In genomic region chr1:85628791-85629531, GRCh38 we compare ENCODE assay signal across 9 cellular contexts. TPM values are rescaled to one million over a fixed set of nuclear protein-coding genes. Genes with fewer than 3 reads are reported as not detected.
DNase-seq lines count a peak whose midpoint lies in the region; ATAC-seq and TF ChIP-seq lines count a peak whose summit lies in the region.
"Had no signal": no experiment of that assay in that cellular context is flagged by ENCODE, and none has a peak within 500 bp of the region (broad histone marks: within the 10 kb centered on the region; RNA-seq: fewer than 3 reads in every experiment).

No MANE protein-coding gene starts in this region.

- H3K4me3 ChIP-seq in A673 (ENCODE audit: low read depth, low read length, poor library complexity, severe bottlenecking) (no peak overlapping the region), lower lobe of right lung (no peak overlapping the region)

- H3K4me1 ChIP-seq in A673 (ENCODE audit: insufficient read depth, low read length, poor library complexity, severe bottlenecking) (peaks cover 21% of the 10 kb centered on the region), lower lobe of right lung (peaks cover 14% of the 10 kb centered on the region)

- CTCF ChIA-PET in A673 (lab: Charles Lee), result interaction anchor here (0.8 to 1.2 kb wide), 2 partner anchors 23 to 48 kb away, joined by 3 read pairs; no protein-coding TSS in a partner anchor

- peak; percentile 81 to 87 for ATAC-seq in lower lobe of right lung
- no peak for ATAC-seq in HG03280 (IDR thresholded peaks at IDR 0.05; ENCODE audit: unreplicated experiment)
- ATAC-seq in activated naive CD8-positive, alpha-beta T cell treated with anti-CD3 and anti-CD28 coated beads, Interleukin-2, amount 50 U/mL, for 24 hours, result no peak

- H3K9me3 ChIP-seq in A673 (ENCODE audit: low read depth, low read length, poor library complexity, severe bottlenecking), result no peaks in the 10 kb centered on the region
- no peaks in the 10 kb centered on the region for H3K9me3 ChIP-seq in lower lobe of right lung

- no peaks in the 10 kb centered on the region for H3K36me3 ChIP-seq in A673 (ENCODE audit: insufficient read depth, low read length, poor library complexity, severe bottlenecking)
- no peaks in the 10 kb centered on the region for H3K36me3 ChIP-seq in lower lobe of right lung

- H3K27ac ChIP-seq in A673 (ENCODE audit: low read depth, low read length, poor library complexity, severe bottlenecking), result peak overlapping the region; percentile 87
- H3K27ac ChIP-seq in cingulate gyrus (ENCODE audit: low read depth, low read length), result peak overlapping the region; percentile 50
- H3K27ac ChIP-seq in lower lobe of right lung, result peak overlapping the region; percentile 72

- peaks cover 47% of the 10 kb centered on the region for H3K36me3 Mint-ChIP-seq in activated naive CD8-positive, alpha-beta T cell treated with anti-CD3 and anti-CD28 coated beads, Interleukin-2, amount 50 U/mL, for 24 hours (ENCODE audit: low read depth)

- H3K9me3 Mint-ChIP-seq in activated naive CD8-positive, alpha-beta T cell treated with anti-CD3 and anti-CD28 coated beads, Interleukin-2, amount 50 U/mL, for 24 hours, result peaks cover 21% of the 10 kb centered on the region

- peak; percentile 83 for DNase-seq in A673 (ENCODE audit: low spot score)
- peak; percentile 99 for DNase-seq in M059J (ENCODE audit: low read depth)
- DNase-seq in lower lobe of right lung, result peak; percentile 72
- DNase-seq in retina, result no peak
- DNase-seq in posterior cingulate gyrus, result no peak
- DNase-seq in activated naive CD8-positive, alpha-beta T cell treated with anti-CD3 and anti-CD28 coated beads, Interleukin-2, amount 50 U/mL, for 24 hours, result no peak
- DNase-seq: cerebellar nuclear complex had no signal

- H3K27ac Mint-ChIP-seq in activated naive CD8-positive, alpha-beta T cell treated with anti-CD3 and anti-CD28 coated beads, Interleukin-2, amount 50 U/mL, for 24 hours, result no peak overlapping the region

- intact Hi-C loops in A673 (cut with micrococcal nuclease; ENCODE audit: unreplicated experiment), result no loop called here
- intact Hi-C loops in lower lobe of right lung (cut with DNase I), result no loop called here
- intact Hi-C loops in posterior cingulate gyrus (cut with DNase I), result no loop called here

- H3K4me1 Mint-ChIP-seq in activated naive CD8-positive, alpha-beta T cell treated with anti-CD3 and anti-CD28 coated beads, Interleukin-2, amount 50 U/mL, for 24 hours, result no peaks in the 10 kb centered on the region

- H3K27me3 ChIP-seq in A673 (replicated peaks; ENCODE audit: insufficient read depth, low read depth, low read length, poor library complexity) (no peaks in the 10 kb centered on the region), lower lobe of right lung (ENCODE audit: low read depth) (no peaks in the 10 kb centered on the region)

- TF ChIP-seq CTCF in A673 (conservative IDR thresholded peaks at IDR 0.05; ENCODE audit: low read depth, low read length), result no peak
- TF ChIP-seq CTCF in lower lobe of right lung (IDR thresholded peaks at IDR 0.05), result no peak

- no TSS peak for BruUV-seq in A673 (replicated peaks; lab: Mats Ljungman, UMichigan)

- H3K27me3 Mint-ChIP-seq in activated naive CD8-positive, alpha-beta T cell treated with anti-CD3 and anti-CD28 coated beads, Interleukin-2, amount 50 U/mL, for 24 hours, result no peaks in the 10 kb centered on the region

- H3K4me3 Mint-ChIP-seq in activated naive CD8-positive, alpha-beta T cell treated with anti-CD3 and anti-CD28 coated beads, Interleukin-2, amount 50 U/mL, for 24 hours, result no peak overlapping the region

- POLR2A ChIA-PET in A673 (lab: Charles Lee; ENCODE audit: low non-redundant PET), result no interaction called here

RNA-seq across cellular contexts. Expression of gene CCN1, which starts 48.4 kb away (rescaled TPM):
- total RNA-seq in A673 (2021) (13.5 and 24.3 TPM in 2 replicates), lower lobe of right lung (74.3 TPM)
- 78.3 and 110 TPM in 2 replicates for total RNA-seq in M059J (2014; rRNA removed; shearing (Covaris generic))

Comparison
In these comparisons a context has a peak if more than half of its experiments do, and no peak if none do; other contexts are left out.
1. DNase-seq: peak in A673 (single experiment), M059J (single experiment) and lower lobe of right lung (single experiment); none in retina (single experiment), posterior cingulate gyrus (0 of 10) and activated naive CD8-positive, alpha-beta T cell treated with anti-CD3 and anti-CD28 coated beads, Interleukin-2, amount 50 U/mL, for 24 hours (single experiment).
2. ATAC-seq: peak in lower lobe of right lung (2 of 2); none in HG03280 (single experiment) and activated naive CD8-positive, alpha-beta T cell treated with anti-CD3 and anti-CD28 coated beads, Interleukin-2, amount 50 U/mL, for 24 hours (single experiment).
3. Peak in every context shown above with its lines, with median percentiles within 50 percentile points of each other: H3K27ac ChIP-seq.